8 cellular contexts compared by ENCODE assay signal in the genomic region with DNA sequence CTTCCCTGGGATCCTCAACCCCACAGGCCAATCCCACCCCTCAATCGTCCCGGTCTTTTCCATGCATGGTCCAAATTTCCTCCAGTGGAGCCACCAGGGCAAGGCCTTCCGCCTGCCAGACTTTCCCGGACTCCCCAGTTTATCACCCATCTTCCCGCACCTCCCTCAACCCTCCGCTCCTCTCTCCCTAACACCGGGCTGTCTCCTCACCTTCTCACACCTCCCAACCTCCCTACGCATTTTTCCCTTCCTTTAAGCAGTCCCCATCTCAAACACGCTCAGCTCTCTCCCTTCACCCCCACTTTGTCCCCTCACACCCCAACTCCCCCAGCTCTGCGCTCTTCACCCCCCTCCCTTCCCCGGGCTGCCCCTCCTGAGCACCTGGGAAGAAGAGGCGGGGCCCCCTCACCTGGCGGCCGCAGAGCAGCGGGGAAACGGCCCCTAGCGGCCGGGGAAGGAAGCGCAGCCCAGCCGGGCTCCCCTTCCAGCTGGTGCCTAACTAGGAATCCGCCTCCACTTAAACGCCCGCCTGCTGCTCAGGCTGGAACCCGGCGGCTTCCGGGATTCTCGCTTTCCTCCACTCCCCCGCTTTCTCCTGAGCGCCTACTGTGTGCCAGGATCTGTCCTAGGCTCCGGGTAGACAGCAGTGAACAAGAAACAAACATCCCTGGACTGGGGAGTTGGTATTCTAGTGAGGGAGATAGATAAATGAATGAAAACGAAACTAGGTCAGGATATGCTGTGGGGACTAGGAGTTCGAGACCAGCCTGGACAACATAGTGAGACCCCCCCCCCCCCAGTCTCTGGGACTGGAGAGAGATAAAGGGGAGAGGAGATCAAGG.
DNase-seq lines count a peak whose midpoint lies in the region; ATAC-seq, FAIRE-seq and TF ChIP-seq lines count a peak whose summit lies in the region.
"Not testable (repeated sequence)": the region's sequence is repeated elsewhere in the genome, so short reads cannot be mapped to it uniquely, and the experiment has no call there.

No MANE protein-coding gene starts in this region.

- peaks cover 46% of the 10 kb centered on the region for H3K27me3 Mint-ChIP-seq in stimulated activated naive CD8-positive, alpha-beta T cell treated with anti-CD3 and anti-CD28 coated beads, Interleukin-15, amount 100 ng/mL, for 72 hours

- intact Hi-C loops in left cardiac atrium (cut with DNase I); pancreas (cut with DNase I): not testable (repeated sequence)

- not testable (repeated sequence) for H3K4me1 ChIP-seq in pancreas

- WGBS in pancreas, 2 donors, result 3% methylated on average over 26 to 32 of the region's 32 CpGs

- H3K9me3 ChIP-seq in WERI-Rb-1 (ENCODE audit: severe bottlenecking); pancreas: not testable (repeated sequence)

- not testable (repeated sequence) for H3K27ac Mint-ChIP-seq in stimulated activated naive CD8-positive, alpha-beta T cell treated with anti-CD3 and anti-CD28 coated beads, Interleukin-15, amount 100 ng/mL, for 72 hours

- ATAC-seq in HG03432 (IDR thresholded peaks at IDR 0.05; ENCODE audit: unreplicated experiment) (peak; percentile 71), left cardiac atrium (peak; percentile 84 to 90), pancreas (peak; percentile 96 to 99 (median 98))
- ATAC-seq in stimulated activated naive CD8-positive, alpha-beta T cell treated with anti-CD3 and anti-CD28 coated beads, Interleukin-15, amount 100 ng/mL, for 72 hours, result peak; percentile 83

- DNase-seq in DMS114 treated with DMSO at 0.1 percent for 48 hours (lab: John Stamatoyannopoulos, UW; ENCODE audit: unreplicated experiment) (peak; percentile 33), NCI-H226 (peak; percentile 59), WERI-Rb-1 (peak; percentile 83), astrocyte of the hippocampus (ENCODE audit: low read depth, low spot score) (peak; percentile 80), left cardiac atrium (peak; percentile 58), pancreas (peak; percentile 63 to 95 (median 84))
- peak; percentile 71 to 75 for DNase-seq in stimulated activated naive CD8-positive, alpha-beta T cell treated with anti-CD3 and anti-CD28 coated beads, Interleukin-15, amount 100 ng/mL, for 72 hours

- not testable (repeated sequence) for H3K27ac ChIP-seq in WERI-Rb-1, pancreas

- TF ChIP-seq CTCF in WERI-Rb-1 (IDR thresholded peaks at IDR 0.05; ENCODE audit: low read depth, low read length) (peak; percentile 80), pancreas (IDR thresholded peaks at IDR 0.05) (peak; percentile 90 to 97 (median 92))

- H3K4me3 ChIP-seq in WERI-Rb-1 (ENCODE audit: low read depth, low read length), result not testable (repeated sequence)
- H3K4me3 ChIP-seq in pancreas, result peak overlapping the region in 2 of 4 donors; percentile 31 to 46

- not testable (repeated sequence) for H3K36me3 ChIP-seq in WERI-Rb-1, pancreas

- H3K27me3 ChIP-seq in WERI-Rb-1 (ENCODE audit: insufficient read depth, low read depth, severe bottlenecking); pancreas: not testable (repeated sequence)

- peaks cover 18% of the 10 kb centered on the region for H3K4me1 Mint-ChIP-seq in stimulated activated naive CD8-positive, alpha-beta T cell treated with anti-CD3 and anti-CD28 coated beads, Interleukin-15, amount 100 ng/mL, for 72 hours

- H3K4me3 Mint-ChIP-seq in stimulated activated naive CD8-positive, alpha-beta T cell treated with anti-CD3 and anti-CD28 coated beads, Interleukin-15, amount 100 ng/mL, for 72 hours, result peak overlapping the region; percentile 67 to 82

- not testable (repeated sequence) for FAIRE-seq in pancreas (lab: Jason Lieb, UNC)

- H3K9me3 Mint-ChIP-seq in stimulated activated naive CD8-positive, alpha-beta T cell treated with anti-CD3 and anti-CD28 coated beads, Interleukin-15, amount 100 ng/mL, for 72 hours, result not testable (repeated sequence)

Comparison
In these comparisons a context has a peak if more than half of its experiments do, and no peak if none do; other contexts are left out.
1. DNase-seq: peak in every context shown above with its lines; median percentile 84 in pancreas; 83 in WERI-Rb-1; 80 in astrocyte of the hippocampus; 73 in stimulated activated naive CD8-positive, alpha-beta T cell treated with anti-CD3 and anti-CD28 coated beads, Interleukin-15, amount 100 ng/mL, for 72 hours; 59 in NCI-H226; 58 in left cardiac atrium; 33 in DMS114 treated with DMSO at 0.1 percent for 48 hours.